1 cellular context compared by ENCODE assay signal in the genomic region with DNA sequence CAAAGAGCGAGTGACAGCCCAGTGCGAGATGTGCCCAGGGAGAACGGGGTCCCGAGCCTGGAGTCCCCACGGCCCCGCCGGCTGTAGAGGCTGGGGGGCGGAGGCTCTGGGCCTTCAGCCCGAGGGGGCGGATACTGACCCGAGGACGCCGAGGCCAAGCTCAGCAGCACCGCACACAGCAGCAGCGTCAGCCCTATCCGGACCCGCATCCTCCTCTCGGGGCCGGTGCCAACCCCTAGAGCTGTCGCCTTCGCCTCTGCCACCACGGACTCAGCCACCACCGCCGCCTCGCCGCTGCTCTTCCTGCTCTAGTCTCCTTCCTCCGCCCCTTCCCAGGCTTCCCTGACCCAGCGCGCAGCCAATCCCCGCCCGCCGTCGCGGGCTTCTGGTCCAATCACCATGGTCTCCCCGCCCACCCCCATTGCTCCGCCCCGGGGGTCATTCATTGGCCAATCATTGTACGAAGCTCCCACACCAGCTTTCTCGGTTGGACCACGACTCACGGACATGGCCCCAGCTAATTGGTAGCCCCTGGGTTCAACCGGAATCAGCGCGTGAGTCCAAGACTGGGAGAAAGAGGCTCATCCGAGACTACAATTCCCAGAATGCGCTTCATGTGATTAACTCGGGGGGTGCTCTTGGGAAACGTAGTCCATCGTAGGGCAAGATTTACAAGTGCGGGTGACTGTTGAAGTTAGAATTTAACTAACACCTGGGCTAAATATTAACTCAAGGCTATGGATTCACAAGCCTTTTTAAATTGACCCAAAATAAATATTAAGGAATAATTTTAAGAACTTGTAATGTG.
TF ChIP-seq lines count a peak whose summit lies in the region.

A gene (minus strand): TSS at position 318 of the 808 bp plus-strand sequence. CDS start 109 bp downstream, at position 209.

TF ChIP-seq in HepG2, 621 proteins besides CTCF, POLR2A, EP300 and RAD21 (continued from another document and continues in another):
- TF ChIP-seq, protein P1, sequence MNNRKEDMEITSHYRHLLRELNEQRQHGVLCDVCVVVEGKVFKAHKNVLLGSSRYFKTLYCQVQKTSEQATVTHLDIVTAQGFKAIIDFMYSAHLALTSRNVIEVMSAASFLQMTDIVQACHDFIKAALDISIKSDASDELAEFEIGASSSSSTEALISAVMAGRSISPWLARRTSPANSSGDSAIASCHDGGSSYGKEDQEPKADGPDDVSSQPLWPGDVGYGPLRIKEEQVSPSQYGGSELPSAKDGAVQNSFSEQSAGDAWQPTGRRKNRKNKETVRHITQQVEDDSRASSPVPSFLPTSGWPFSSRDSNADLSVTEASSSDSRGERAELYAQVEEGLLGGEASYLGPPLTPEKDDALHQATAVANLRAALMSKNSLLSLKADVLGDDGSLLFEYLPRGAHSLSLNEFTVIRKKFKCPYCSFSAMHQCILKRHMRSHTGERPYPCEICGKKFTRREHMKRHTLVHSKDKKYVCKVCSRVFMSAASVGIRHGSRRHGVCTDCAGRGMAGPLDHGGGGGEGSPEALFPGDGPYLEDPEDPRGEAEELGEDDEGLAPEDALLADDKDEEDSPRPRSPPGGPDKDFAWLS (CRISPR knock-in tag; IDR thresholded peaks at IDR 0.05; ENCODE audit: borderline replicate concordance), result no peak
- TF ChIP-seq GLI4 (CRISPR knock-in tag; IDR thresholded peaks at IDR 0.05; ENCODE audit: borderline replicate concordance) (no peak), HES4 (CRISPR knock-in tag; IDR thresholded peaks at IDR 0.05; ENCODE audit: borderline replicate concordance) (no peak), KDM2A (CRISPR knock-in tag; IDR thresholded peaks at IDR 0.05; ENCODE audit: borderline replicate concordance, low read depth) (peak; percentile 59; the same call in 1 of the 2 replicates), ZNF709 (CRISPR knock-in tag; IDR thresholded peaks at IDR 0.05) (no peak), ZNF879 (CRISPR knock-in tag; IDR thresholded peaks at IDR 0.05) (no peak), KAT7 (CRISPR knock-in tag; IDR thresholded peaks at IDR 0.05; ENCODE audit: borderline replicate concordance) (peak; percentile 49; the same call in 1 of the 2 replicates), NAIF1 (CRISPR knock-in tag; IDR thresholded peaks at IDR 0.05; ENCODE audit: borderline replicate concordance) (no peak), ZNF557 (CRISPR knock-in tag; IDR thresholded peaks at IDR 0.05) (0 out of 2 replicates have a peak, but pooled peaks have one; percentile 43), TP53 (CRISPR knock-in tag; conservative IDR thresholded peaks at IDR 0.05) (no peak), TBX3 (IDR thresholded peaks at IDR 0.05; ENCODE audit: borderline replicate concordance) (no peak), XRCC5 (optimal IDR thresholded peaks at IDR 0.05; ENCODE audit: low read length) (no peak), ZFX (CRISPR knock-in tag; IDR thresholded peaks at IDR 0.05; ENCODE audit: low read depth) (peak; percentile 76), GABPB1 (CRISPR knock-in tag; IDR thresholded peaks at IDR 0.05) (peak; percentile 89), KAT8 (CRISPR knock-in tag; IDR thresholded peaks at IDR 0.05) (peak; percentile 79), ZNF713 (CRISPR knock-in tag; IDR thresholded peaks at IDR 0.05) (no peak), ZNF747 (CRISPR knock-in tag; IDR thresholded peaks at IDR 0.05; ENCODE audit: borderline replicate concordance) (peak; percentile 45; the same call in 1 of the 2 replicates), PHB2 (IDR thresholded peaks at IDR 0.05; ENCODE audit: partially characterized antibody) (no peak), ZNF660 (CRISPR knock-in tag; IDR thresholded peaks at IDR 0.05; ENCODE audit: borderline replicate concordance, low read depth) (no peak), ZNF333 (CRISPR knock-in tag; IDR thresholded peaks at IDR 0.05; ENCODE audit: borderline replicate concordance) (no peak), ZKSCAN1 (IDR thresholded peaks at IDR 0.05; ENCODE audit: low read length) (no peak), HOXD1 (CRISPR knock-in tag; IDR thresholded peaks at IDR 0.05) (no peak), KLF16 (CRISPR knock-in tag; IDR thresholded peaks at IDR 0.05) (0 out of 4 replicates have a peak, but pooled peaks of 1 of the 2 experiments have one; percentile 50), ATAD3A (CRISPR knock-in tag; IDR thresholded peaks at IDR 0.05) (no peak), NFE2 (CRISPR knock-in tag; IDR thresholded peaks at IDR 0.05) (no peak)
- TF ChIP-seq, protein P2, sequence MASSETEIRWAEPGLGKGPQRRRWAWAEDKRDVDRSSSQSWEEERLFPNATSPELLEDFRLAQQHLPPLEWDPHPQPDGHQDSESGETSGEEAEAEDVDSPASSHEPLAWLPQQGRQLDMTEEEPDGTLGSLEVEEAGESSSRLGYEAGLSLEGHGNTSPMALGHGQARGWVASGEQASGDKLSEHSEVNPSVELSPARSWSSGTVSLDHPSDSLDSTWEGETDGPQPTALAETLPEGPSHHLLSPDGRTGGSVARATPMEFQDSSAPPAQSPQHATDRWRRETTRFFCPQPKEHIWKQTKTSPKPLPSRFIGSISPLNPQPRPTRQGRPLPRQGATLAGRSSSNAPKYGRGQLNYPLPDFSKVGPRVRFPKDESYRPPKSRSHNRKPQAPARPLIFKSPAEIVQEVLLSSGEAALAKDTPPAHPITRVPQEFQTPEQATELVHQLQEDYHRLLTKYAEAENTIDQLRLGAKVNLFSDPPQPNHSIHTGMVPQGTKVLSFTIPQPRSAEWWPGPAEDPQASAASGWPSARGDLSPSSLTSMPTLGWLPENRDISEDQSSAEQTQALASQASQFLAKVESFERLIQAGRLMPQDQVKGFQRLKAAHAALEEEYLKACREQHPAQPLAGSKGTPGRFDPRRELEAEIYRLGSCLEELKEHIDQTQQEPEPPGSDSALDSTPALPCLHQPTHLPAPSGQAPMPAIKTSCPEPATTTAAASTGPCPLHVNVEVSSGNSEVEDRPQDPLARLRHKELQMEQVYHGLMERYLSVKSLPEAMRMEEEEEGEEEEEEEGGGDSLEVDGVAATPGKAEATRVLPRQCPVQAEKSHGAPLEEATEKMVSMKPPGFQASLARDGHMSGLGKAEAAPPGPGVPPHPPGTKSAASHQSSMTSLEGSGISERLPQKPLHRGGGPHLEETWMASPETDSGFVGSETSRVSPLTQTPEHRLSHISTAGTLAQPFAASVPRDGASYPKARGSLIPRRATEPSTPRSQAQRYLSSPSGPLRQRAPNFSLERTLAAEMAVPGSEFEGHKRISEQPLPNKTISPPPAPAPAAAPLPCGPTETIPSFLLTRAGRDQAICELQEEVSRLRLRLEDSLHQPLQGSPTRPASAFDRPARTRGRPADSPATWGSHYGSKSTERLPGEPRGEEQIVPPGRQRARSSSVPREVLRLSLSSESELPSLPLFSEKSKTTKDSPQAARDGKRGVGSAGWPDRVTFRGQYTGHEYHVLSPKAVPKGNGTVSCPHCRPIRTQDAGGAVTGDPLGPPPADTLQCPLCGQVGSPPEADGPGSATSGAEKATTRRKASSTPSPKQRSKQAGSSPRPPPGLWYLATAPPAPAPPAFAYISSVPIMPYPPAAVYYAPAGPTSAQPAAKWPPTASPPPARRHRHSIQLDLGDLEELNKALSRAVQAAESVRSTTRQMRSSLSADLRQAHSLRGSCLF (CRISPR knock-in tag; IDR thresholded peaks at IDR 0.05; ENCODE audit: borderline replicate concordance), result no peak
- TF ChIP-seq, protein P3, sequence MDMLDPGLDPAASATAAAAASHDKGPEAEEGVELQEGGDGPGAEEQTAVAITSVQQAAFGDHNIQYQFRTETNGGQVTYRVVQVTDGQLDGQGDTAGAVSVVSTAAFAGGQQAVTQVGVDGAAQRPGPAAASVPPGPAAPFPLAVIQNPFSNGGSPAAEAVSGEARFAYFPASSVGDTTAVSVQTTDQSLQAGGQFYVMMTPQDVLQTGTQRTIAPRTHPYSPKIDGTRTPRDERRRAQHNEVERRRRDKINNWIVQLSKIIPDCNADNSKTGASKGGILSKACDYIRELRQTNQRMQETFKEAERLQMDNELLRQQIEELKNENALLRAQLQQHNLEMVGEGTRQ (IDR thresholded peaks at IDR 0.05; ENCODE audit: low read depth, low read length), result no peak
- TF ChIP-seq, protein P3 (CRISPR knock-in tag; IDR thresholded peaks at IDR 0.05; ENCODE audit: borderline replicate concordance), result no peak
- TF ChIP-seq, protein P4, sequence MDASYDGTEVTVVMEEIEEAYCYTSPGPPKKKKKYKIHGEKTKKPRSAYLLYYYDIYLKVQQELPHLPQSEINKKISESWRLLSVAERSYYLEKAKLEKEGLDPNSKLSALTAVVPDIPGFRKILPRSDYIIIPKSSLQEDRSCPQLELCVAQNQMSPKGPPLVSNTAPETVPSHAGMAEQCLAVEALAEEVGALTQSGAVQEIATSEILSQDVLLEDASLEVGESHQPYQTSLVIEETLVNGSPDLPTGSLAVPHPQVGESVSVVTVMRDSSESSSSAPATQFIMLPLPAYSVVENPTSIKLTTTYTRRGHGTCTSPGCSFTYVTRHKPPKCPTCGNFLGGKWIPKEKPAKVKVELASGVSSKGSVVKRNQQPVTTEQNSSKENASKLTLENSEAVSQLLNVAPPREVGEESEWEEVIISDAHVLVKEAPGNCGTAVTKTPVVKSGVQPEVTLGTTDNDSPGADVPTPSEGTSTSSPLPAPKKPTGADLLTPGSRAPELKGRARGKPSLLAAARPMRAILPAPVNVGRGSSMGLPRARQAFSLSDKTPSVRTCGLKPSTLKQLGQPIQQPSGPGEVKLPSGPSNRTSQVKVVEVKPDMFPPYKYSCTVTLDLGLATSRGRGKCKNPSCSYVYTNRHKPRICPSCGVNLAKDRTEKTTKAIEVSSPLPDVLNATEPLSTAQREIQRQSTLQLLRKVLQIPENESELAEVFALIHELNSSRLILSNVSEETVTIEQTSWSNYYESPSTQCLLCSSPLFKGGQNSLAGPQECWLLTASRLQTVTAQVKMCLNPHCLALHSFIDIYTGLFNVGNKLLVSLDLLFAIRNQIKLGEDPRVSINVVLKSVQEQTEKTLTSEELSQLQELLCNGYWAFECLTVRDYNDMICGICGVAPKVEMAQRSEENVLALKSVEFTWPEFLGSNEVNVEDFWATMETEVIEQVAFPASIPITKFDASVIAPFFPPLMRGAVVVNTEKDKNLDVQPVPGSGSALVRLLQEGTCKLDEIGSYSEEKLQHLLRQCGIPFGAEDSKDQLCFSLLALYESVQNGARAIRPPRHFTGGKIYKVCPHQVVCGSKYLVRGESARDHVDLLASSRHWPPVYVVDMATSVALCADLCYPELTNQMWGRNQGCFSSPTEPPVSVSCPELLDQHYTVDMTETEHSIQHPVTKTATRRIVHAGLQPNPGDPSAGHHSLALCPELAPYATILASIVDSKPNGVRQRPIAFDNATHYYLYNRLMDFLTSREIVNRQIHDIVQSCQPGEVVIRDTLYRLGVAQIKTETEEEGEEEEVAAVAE (CRISPR knock-in tag; IDR thresholded peaks at IDR 0.05; ENCODE audit: borderline replicate concordance), result peak; percentile 99
- TF ChIP-seq, protein P5, sequence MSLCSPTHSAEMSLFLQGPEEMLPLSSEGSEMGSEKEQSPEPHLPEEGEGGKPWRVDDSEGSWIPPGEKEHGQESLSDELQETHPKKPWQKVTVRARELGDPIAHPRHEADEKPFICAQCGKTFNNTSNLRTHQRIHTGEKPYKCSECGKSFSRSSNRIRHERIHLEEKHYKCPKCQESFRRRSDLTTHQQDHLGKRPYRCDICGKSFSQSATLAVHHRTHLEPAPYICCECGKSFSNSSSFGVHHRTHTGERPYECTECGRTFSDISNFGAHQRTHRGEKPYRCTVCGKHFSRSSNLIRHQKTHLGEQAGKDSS (CRISPR knock-in tag; IDR thresholded peaks at IDR 0.05; ENCODE audit: borderline replicate concordance, low read depth), result no peak
- TF ChIP-seq, protein P6, sequence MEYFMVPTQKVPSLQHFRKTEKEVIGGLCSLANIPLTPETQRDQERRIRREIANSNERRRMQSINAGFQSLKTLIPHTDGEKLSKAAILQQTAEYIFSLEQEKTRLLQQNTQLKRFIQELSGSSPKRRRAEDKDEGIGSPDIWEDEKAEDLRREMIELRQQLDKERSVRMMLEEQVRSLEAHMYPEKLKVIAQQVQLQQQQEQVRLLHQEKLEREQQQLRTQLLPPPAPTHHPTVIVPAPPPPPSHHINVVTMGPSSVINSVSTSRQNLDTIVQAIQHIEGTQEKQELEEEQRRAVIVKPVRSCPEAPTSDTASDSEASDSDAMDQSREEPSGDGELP (IDR thresholded peaks at IDR 0.05; ENCODE audit: borderline replicate concordance, low read depth), result no peak
- TF ChIP-seq, protein P7, sequence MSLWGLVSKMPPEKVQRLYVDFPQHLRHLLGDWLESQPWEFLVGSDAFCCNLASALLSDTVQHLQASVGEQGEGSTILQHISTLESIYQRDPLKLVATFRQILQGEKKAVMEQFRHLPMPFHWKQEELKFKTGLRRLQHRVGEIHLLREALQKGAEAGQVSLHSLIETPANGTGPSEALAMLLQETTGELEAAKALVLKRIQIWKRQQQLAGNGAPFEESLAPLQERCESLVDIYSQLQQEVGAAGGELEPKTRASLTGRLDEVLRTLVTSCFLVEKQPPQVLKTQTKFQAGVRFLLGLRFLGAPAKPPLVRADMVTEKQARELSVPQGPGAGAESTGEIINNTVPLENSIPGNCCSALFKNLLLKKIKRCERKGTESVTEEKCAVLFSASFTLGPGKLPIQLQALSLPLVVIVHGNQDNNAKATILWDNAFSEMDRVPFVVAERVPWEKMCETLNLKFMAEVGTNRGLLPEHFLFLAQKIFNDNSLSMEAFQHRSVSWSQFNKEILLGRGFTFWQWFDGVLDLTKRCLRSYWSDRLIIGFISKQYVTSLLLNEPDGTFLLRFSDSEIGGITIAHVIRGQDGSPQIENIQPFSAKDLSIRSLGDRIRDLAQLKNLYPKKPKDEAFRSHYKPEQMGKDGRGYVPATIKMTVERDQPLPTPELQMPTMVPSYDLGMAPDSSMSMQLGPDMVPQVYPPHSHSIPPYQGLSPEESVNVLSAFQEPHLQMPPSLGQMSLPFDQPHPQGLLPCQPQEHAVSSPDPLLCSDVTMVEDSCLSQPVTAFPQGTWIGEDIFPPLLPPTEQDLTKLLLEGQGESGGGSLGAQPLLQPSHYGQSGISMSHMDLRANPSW (CRISPR knock-in tag; IDR thresholded peaks at IDR 0.05; ENCODE audit: borderline replicate concordance), result no peak
- TF ChIP-seq, protein P8, sequence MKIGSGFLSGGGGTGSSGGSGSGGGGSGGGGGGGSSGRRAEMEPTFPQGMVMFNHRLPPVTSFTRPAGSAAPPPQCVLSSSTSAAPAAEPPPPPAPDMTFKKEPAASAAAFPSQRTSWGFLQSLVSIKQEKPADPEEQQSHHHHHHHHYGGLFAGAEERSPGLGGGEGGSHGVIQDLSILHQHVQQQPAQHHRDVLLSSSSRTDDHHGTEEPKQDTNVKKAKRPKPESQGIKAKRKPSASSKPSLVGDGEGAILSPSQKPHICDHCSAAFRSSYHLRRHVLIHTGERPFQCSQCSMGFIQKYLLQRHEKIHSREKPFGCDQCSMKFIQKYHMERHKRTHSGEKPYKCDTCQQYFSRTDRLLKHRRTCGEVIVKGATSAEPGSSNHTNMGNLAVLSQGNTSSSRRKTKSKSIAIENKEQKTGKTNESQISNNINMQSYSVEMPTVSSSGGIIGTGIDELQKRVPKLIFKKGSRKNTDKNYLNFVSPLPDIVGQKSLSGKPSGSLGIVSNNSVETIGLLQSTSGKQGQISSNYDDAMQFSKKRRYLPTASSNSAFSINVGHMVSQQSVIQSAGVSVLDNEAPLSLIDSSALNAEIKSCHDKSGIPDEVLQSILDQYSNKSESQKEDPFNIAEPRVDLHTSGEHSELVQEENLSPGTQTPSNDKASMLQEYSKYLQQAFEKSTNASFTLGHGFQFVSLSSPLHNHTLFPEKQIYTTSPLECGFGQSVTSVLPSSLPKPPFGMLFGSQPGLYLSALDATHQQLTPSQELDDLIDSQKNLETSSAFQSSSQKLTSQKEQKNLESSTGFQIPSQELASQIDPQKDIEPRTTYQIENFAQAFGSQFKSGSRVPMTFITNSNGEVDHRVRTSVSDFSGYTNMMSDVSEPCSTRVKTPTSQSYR (CRISPR knock-in tag; IDR thresholded peaks at IDR 0.05; ENCODE audit: borderline replicate concordance), result no peak
